ENCODE assay signal across 8 cellular contexts in genomic region chr3:186413615-186414415, GRCh38. TPM values are rescaled to one million over a fixed set of nuclear protein-coding genes. Genes with fewer than 3 reads are reported as not detected.
DNase-seq lines count a peak whose midpoint lies in the region; ATAC-seq lines count a peak whose summit lies in the region.

No MANE protein-coding gene starts in this region.

- H3K4me3 Mint-ChIP-seq in activated T-cell treated with anti-CD3 and anti-CD28 coated beads, Interleukin-2, amount 50 U/mL, for 72 hours: peak overlapping the region; percentile 68 to 71

- H3K27me3 Mint-ChIP-seq in activated T-cell treated with anti-CD3 and anti-CD28 coated beads, Interleukin-2, amount 50 U/mL, for 72 hours (ENCODE audit: low read depth): peaks cover 40% of the 10 kb centered on the region

- intact Hi-C loops in head of caudate nucleus (cut with DNase I): no loop called here

- DNase-seq in CD1c-positive myeloid dendritic cell (ENCODE audit: extremely low spot score): peak; percentile 9
- DNase-seq in NCI-H128 (lab: John Stamatoyannopoulos, UW; ENCODE audit: unreplicated experiment): peak; percentile 40
- DNase-seq in activated T-cell treated with anti-CD3 and anti-CD28 coated beads, Interleukin-2, amount 50 U/mL, for 72 hours: peak; percentile 28 to 30
- DNase-seq in head of caudate nucleus: peak; percentile 30 to 85 (median 56)
- peak in 50 of 56 donors; percentile 8 to 85 (median 43) for DNase-seq in nucleus accumbens (lab: John Stamatoyannopoulos, UW)
- DNase-seq in NK-92 (lab: John Stamatoyannopoulos, UW; ENCODE audit: unreplicated experiment): no peak

- peaks cover 58% of the 10 kb centered on the region for H3K4me1 Mint-ChIP-seq in activated T-cell treated with anti-CD3 and anti-CD28 coated beads, Interleukin-2, amount 50 U/mL, for 72 hours (ENCODE audit: low read depth)

- ATAC-seq in GM21423 (IDR thresholded peaks at IDR 0.05; ENCODE audit: unreplicated experiment): peak; percentile 74
- peak; percentile 35 to 47 for ATAC-seq in activated T-cell treated with anti-CD3 and anti-CD28 coated beads, Interleukin-2, amount 50 U/mL, for 72 hours (replicated peaks in 1 of 2)
- ATAC-seq in HG02870 (IDR thresholded peaks at IDR 0.05; ENCODE audit: unreplicated experiment): no peak

- H3K9me3 Mint-ChIP-seq in activated T-cell treated with anti-CD3 and anti-CD28 coated beads, Interleukin-2, amount 50 U/mL, for 72 hours: peaks cover 0 to 3% of the 10 kb centered on the region in 2 donors

- peaks cover 0 to 1% of the 10 kb centered on the region in 2 donors for H3K36me3 Mint-ChIP-seq in activated T-cell treated with anti-CD3 and anti-CD28 coated beads, Interleukin-2, amount 50 U/mL, for 72 hours (ENCODE audit: insufficient read depth in 2 of 2)

- no peak overlapping the region for H3K27ac Mint-ChIP-seq in activated T-cell treated with anti-CD3 and anti-CD28 coated beads, Interleukin-2, amount 50 U/mL, for 72 hours

RNA-seq across cellular contexts. Expression of gene DGKG, which starts 51.8 kb away (rescaled TPM):
- total RNA-seq in activated T-cell treated with anti-CD3 and anti-CD28 coated beads, Interleukin-2, amount 50 U/mL, for 72 hours: 1 to 10 TPM in 1 of 2 donors, under 1 TPM in 1; 0.42 to 1.0 TPM
